In the genomic region with DNA sequence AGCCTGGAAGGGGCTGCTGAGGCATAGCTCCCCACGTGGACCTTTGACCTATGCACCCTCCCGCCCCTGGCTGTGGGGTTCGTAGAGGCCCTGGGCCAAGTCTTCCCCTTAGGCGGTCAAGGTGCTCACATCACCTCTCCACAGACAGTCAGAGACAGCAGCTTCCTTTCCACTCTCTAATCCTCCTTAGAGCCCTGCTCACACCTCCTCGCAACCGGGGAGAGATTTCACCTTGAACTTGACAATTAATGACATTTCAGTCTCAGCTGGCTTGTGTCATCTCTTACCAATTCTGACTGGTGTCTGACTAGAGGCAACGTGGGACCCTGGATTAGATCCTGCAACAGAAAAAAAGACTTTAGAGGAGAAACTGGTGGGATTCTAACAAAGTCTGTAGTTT, we compare ENCODE assay signal across 25 cellular contexts.
DNase-seq lines count a peak whose midpoint lies in the region; ATAC-seq and TF ChIP-seq lines count a peak whose summit lies in the region.
"Had no signal": no experiment of that assay in that cellular context is flagged by ENCODE, and none has a peak within 500 bp of the region (broad histone marks: within the 10 kb centered on the region; RNA-seq: fewer than 3 reads in every experiment).

No MANE protein-coding gene starts in this region.

- H3K4me1 ChIP-seq in Panc1 (ENCODE audit: control insufficient read depth, insufficient read depth, low read length) (0 out of 2 replicates have a peak, but pooled peaks cover 2% of the 10 kb centered on the region), neural progenitor cell (peaks cover 22% of the 10 kb centered on the region)
- H3K4me1 ChIP-seq: psoas muscle, vagina had no signal

- no peaks in the 10 kb centered on the region for H4K20me1 ChIP-seq in neural progenitor cell (ENCODE audit: low read depth)

- in situ Hi-C loops in Panc1 (cut with HindIII; ENCODE audit: low pct_unique_long_range_greater_than_20kb, low sequenced_read_pairs): no loop called here

- intact Hi-C loops in activated naive CD4-positive, alpha-beta T cell treated with anti-CD3 and anti-CD28 coated beads for 36 hours (cut with micrococcal nuclease): no loop called here
- intact Hi-C loops in Panc1 (cut with micrococcal nuclease; ENCODE audit: unreplicated experiment): no loop called here

- ATAC-seq in Panc1: 0 out of 2 replicates have a peak, but pooled peaks have one; percentile 8
- ATAC-seq in activated naive CD8-positive, alpha-beta T cell treated with anti-CD3 and anti-CD28 coated beads, Interleukin-2, amount 10 ng/mL, durations not matched to agents 7 days and 5 days (ENCODE audit: low read depth): no peak
- ATAC-seq: activated CD4-positive, alpha-beta T cell treated with anti-CD3 and anti-CD28 coated beads for 36 hours; K562; psoas muscle had no signal

- no peaks in the 10 kb centered on the region for H3K9me3 ChIP-seq in Panc1 (ENCODE audit: control insufficient read depth, insufficient read depth, low read depth, low read length)
- H3K9me3 ChIP-seq in neural progenitor cell (ENCODE audit: low read depth): no peaks in the 10 kb centered on the region
- H3K9me3 ChIP-seq: neutrophil, psoas muscle, thoracic aorta, vagina had no signal

- BruUV-seq in Panc1 (replicated peaks; lab: Mats Ljungman, UMichigan): no TSS peak

- H3K4me3 ChIP-seq in Panc1 (ENCODE audit: low read depth in 2 of 2, low read length in 2 of 2) (no peak overlapping the region), neural progenitor cell (no peak overlapping the region)
- H3K4me3 ChIP-seq: hepatocyte, K562, left ventricle myocardium inferior, psoas muscle, thoracic aorta, vagina had no signal

- H3F3A ChIP-seq in neural progenitor cell (ENCODE audit: low read depth): peaks cover 17% of the 10 kb centered on the region

- H3K27ac ChIP-seq in Panc1 (ENCODE audit: low read length) (no peak overlapping the region), neural progenitor cell (no peak overlapping the region)
- H3K27ac ChIP-seq: hepatocyte, left ventricle myocardium inferior, neutrophil, psoas muscle, thoracic aorta, vagina had no signal

- peak overlapping the region; percentile 79 for H3K27ac Mint-ChIP-seq in activated naive CD4-positive, alpha-beta T cell treated with anti-CD3 and anti-CD28 coated beads, Interleukin-2, amount 10 ng/mL, durations not matched to agents 7 days and 5 days
- no peak overlapping the region for H3K27ac Mint-ChIP-seq in activated naive CD4-positive, alpha-beta T cell treated with anti-CD3 and anti-CD28 coated beads for 36 hours
- peak overlapping the region; percentile 61 for H3K27ac Mint-ChIP-seq in activated naive CD8-positive, alpha-beta T cell treated with anti-CD3 and anti-CD28 coated beads, Interleukin-2, amount 10 ng/mL, durations not matched to agents 7 days and 5 days
- H3K27ac Mint-ChIP-seq in neural progenitor cell: no peak overlapping the region
- H3K27ac Mint-ChIP-seq: activated CD4-positive, alpha-beta T cell treated with anti-CD3 and anti-CD28 coated beads for 36 hours had no signal

- H3K27me3 ChIP-seq in Panc1 (ENCODE audit: control insufficient read depth, insufficient read depth, low read length) (no peaks in the 10 kb centered on the region), neural progenitor cell (no peaks in the 10 kb centered on the region)
- H3K27me3 ChIP-seq: hepatocyte, neutrophil, vagina had no signal

- CTCF ChIA-PET in activated naive CD4-positive, alpha-beta T cell treated with anti-CD3 and anti-CD28 coated beads, Interleukin-2, amount 10 ng/mL, durations not matched to agents 7 days and 5 days (lab: Charles Lee): no interaction called here
- CTCF ChIA-PET in activated naive CD4-positive, alpha-beta T cell treated with anti-CD3 and anti-CD28 coated beads for 36 hours (lab: Charles Lee): interaction anchor here (0.6 kb wide), 1 partner anchor 145 kb away, joined by 4 read pairs; no protein-coding TSS in a partner anchor
- CTCF ChIA-PET in Panc1 (lab: Charles Lee): no interaction called here

- H2AFZ ChIP-seq in neural progenitor cell (replicated peaks): no peak overlapping the region
- H2AFZ ChIP-seq: hepatocyte had no signal

- no peak for DNase-seq in activated naive CD4-positive, alpha-beta T cell treated with anti-CD3 and anti-CD28 coated beads, Interleukin-2, amount 10 ng/mL, durations not matched to agents 7 days and 5 days
- DNase-seq in activated naive CD4-positive, alpha-beta T cell treated with anti-CD3 and anti-CD28 coated beads for 36 hours: no peak
- no peak for DNase-seq in Panc1 (ENCODE audit: low read depth, low spot score)
- no peak for DNase-seq in activated naive CD8-positive, alpha-beta T cell treated with anti-CD3 and anti-CD28 coated beads, Interleukin-2, amount 10 ng/mL, durations not matched to agents 7 days and 5 days
- DNase-seq in neural progenitor cell (ENCODE audit: low spot score): no peak
- no peak for DNase-seq in GF-D8 (lab: John Stamatoyannopoulos, UW)
- DNase-seq in RKO (ENCODE audit: low spot score): no peak
- no peak for DNase-seq in epidermal melanocyte (ENCODE audit: insufficient read length, low spot score)
- DNase-seq: activated CD8-positive, alpha-beta memory T cell treated with anti-CD3 and anti-CD28 coated beads, Interleukin-2, amount 50 U/mL, for 48 hours; activated gamma-delta T cell treated with Interleukin-2 at 50 U/mL for 16 hours; aorta; foreskin melanocyte; GDM1; HCEC 1CT; left ventricle myocardium inferior; NCI-H2171; NCI-H524 treated with DMSO at 0.1 percent for 48 hours; psoas muscle; stimulated activated CD4-positive, alpha-beta T cell treated with anti-CD3 and anti-CD28 coated beads, Interleukin-1b, Interleukin-23, amount 100 ng/mL, for 48 hours had no signal

- H3K4me3 Mint-ChIP-seq in activated naive CD4-positive, alpha-beta T cell treated with anti-CD3 and anti-CD28 coated beads, Interleukin-2, amount 10 ng/mL, durations not matched to agents 7 days and 5 days: no peak overlapping the region
- no peak overlapping the region for H3K4me3 Mint-ChIP-seq in activated naive CD4-positive, alpha-beta T cell treated with anti-CD3 and anti-CD28 coated beads for 36 hours
- no peak overlapping the region for H3K4me3 Mint-ChIP-seq in activated naive CD8-positive, alpha-beta T cell treated with anti-CD3 and anti-CD28 coated beads, Interleukin-2, amount 10 ng/mL, durations not matched to agents 7 days and 5 days
- peak overlapping the region; percentile 59 for H3K4me3 Mint-ChIP-seq in neural progenitor cell
- H3K4me3 Mint-ChIP-seq: activated CD4-positive, alpha-beta T cell treated with anti-CD3 and anti-CD28 coated beads for 36 hours had no signal

- no peaks in the 10 kb centered on the region for H3K79me2 ChIP-seq in neural progenitor cell (ENCODE audit: low read depth)
- H3K79me2 ChIP-seq: hepatocyte had no signal

- peaks cover 4% of the 10 kb centered on the region for H3K36me3 Mint-ChIP-seq in activated naive CD4-positive, alpha-beta T cell treated with anti-CD3 and anti-CD28 coated beads, Interleukin-2, amount 10 ng/mL, durations not matched to agents 7 days and 5 days
- no peaks in the 10 kb centered on the region for H3K36me3 Mint-ChIP-seq in activated naive CD4-positive, alpha-beta T cell treated with anti-CD3 and anti-CD28 coated beads for 36 hours (ENCODE audit: low read depth)
- H3K36me3 Mint-ChIP-seq in activated naive CD8-positive, alpha-beta T cell treated with anti-CD3 and anti-CD28 coated beads, Interleukin-2, amount 10 ng/mL, durations not matched to agents 7 days and 5 days: no peaks in the 10 kb centered on the region
- H3K36me3 Mint-ChIP-seq in neural progenitor cell: peaks cover under 1% of the 10 kb centered on the region

- peaks cover 4% of the 10 kb centered on the region for H3K9me3 Mint-ChIP-seq in activated naive CD4-positive, alpha-beta T cell treated with anti-CD3 and anti-CD28 coated beads, Interleukin-2, amount 10 ng/mL, durations not matched to agents 7 days and 5 days
- H3K9me3 Mint-ChIP-seq in activated naive CD4-positive, alpha-beta T cell treated with anti-CD3 and anti-CD28 coated beads for 36 hours: peaks cover 4% of the 10 kb centered on the region
- H3K9me3 Mint-ChIP-seq in activated naive CD8-positive, alpha-beta T cell treated with anti-CD3 and anti-CD28 coated beads, Interleukin-2, amount 10 ng/mL, durations not matched to agents 7 days and 5 days: peaks cover 2% of the 10 kb centered on the region
- H3K9me3 Mint-ChIP-seq in neural progenitor cell: peaks cover 6% of the 10 kb centered on the region

- no peak overlapping the region for H3K4me2 ChIP-seq in neural progenitor cell
- H3K4me2 ChIP-seq: hepatocyte had no signal

- H3K27me3 Mint-ChIP-seq in activated naive CD4-positive, alpha-beta T cell treated with anti-CD3 and anti-CD28 coated beads, Interleukin-2, amount 10 ng/mL, durations not matched to agents 7 days and 5 days: peaks cover 17% of the 10 kb centered on the region
- H3K27me3 Mint-ChIP-seq in activated naive CD4-positive, alpha-beta T cell treated with anti-CD3 and anti-CD28 coated beads for 36 hours (ENCODE audit: low read depth): no peaks in the 10 kb centered on the region
- H3K27me3 Mint-ChIP-seq in activated naive CD8-positive, alpha-beta T cell treated with anti-CD3 and anti-CD28 coated beads, Interleukin-2, amount 10 ng/mL, durations not matched to agents 7 days and 5 days: no peaks in the 10 kb centered on the region
- peaks cover 26% of the 10 kb centered on the region for H3K27me3 Mint-ChIP-seq in neural progenitor cell (ENCODE audit: insufficient read depth, low read depth)
- H3K27me3 Mint-ChIP-seq: activated CD4-positive, alpha-beta T cell treated with anti-CD3 and anti-CD28 coated beads for 36 hours had no signal

- POLR2A ChIA-PET in Panc1 (lab: Charles Lee): no interaction called here
- POLR2A ChIA-PET in activated naive CD8-positive, alpha-beta T cell treated with anti-CD3 and anti-CD28 coated beads, Interleukin-2, amount 10 ng/mL, durations not matched to agents 7 days and 5 days (lab: Charles Lee): no interaction called here

- H3K4me1 Mint-ChIP-seq in activated naive CD4-positive, alpha-beta T cell treated with anti-CD3 and anti-CD28 coated beads, Interleukin-2, amount 10 ng/mL, durations not matched to agents 7 days and 5 days: peaks cover 28% of the 10 kb centered on the region
- peaks cover 19% of the 10 kb centered on the region for H3K4me1 Mint-ChIP-seq in activated naive CD4-positive, alpha-beta T cell treated with anti-CD3 and anti-CD28 coated beads for 36 hours (ENCODE audit: low read depth)
- H3K4me1 Mint-ChIP-seq in activated naive CD8-positive, alpha-beta T cell treated with anti-CD3 and anti-CD28 coated beads, Interleukin-2, amount 10 ng/mL, durations not matched to agents 7 days and 5 days: peaks cover 4% of the 10 kb centered on the region
- peaks cover 38% of the 10 kb centered on the region for H3K4me1 Mint-ChIP-seq in neural progenitor cell

- no peak overlapping the region for H3K9ac ChIP-seq in neural progenitor cell

- H3K36me3 ChIP-seq in Panc1 (ENCODE audit: control insufficient read depth, insufficient read depth, low read length): no peaks in the 10 kb centered on the region
- no peaks in the 10 kb centered on the region for H3K36me3 ChIP-seq in neural progenitor cell
- H3K36me3 ChIP-seq: left ventricle myocardium inferior, neutrophil, thoracic aorta, vagina had no signal

- TF ChIP-seq CTCF in Panc1 (IDR thresholded peaks at IDR 0.05): no peak
- no peak for TF ChIP-seq CTCF in neural progenitor cell (IDR thresholded peaks at IDR 0.05)

Comparison
In these comparisons a context has a peak if more than half of its experiments do, and no peak if none do; other contexts are left out.
1. H3K27ac Mint-ChIP-seq: peak in activated naive CD4-positive, alpha-beta T cell treated with anti-CD3 and anti-CD28 coated beads, Interleukin-2, amount 10 ng/mL, durations not matched to agents 7 days and 5 days (single experiment) and activated naive CD8-positive, alpha-beta T cell treated with anti-CD3 and anti-CD28 coated beads, Interleukin-2, amount 10 ng/mL, durations not matched to agents 7 days and 5 days (single experiment); none in activated naive CD4-positive, alpha-beta T cell treated with anti-CD3 and anti-CD28 coated beads for 36 hours (single experiment) and neural progenitor cell (single experiment).